In genomic region chr10:13684252-13684791, GRCh38 we compare ENCODE assay signal across 9 cellular contexts.
DNase-seq lines count a peak whose midpoint lies in the region; ATAC-seq and TF ChIP-seq lines count a peak whose summit lies in the region.
"Had no signal": no experiment of that assay in that cellular context is flagged by ENCODE, and none has a peak within 500 bp of the region (broad histone marks: within the 10 kb centered on the region; RNA-seq: fewer than 3 reads in every experiment).

No MANE protein-coding gene starts in this region.

- H3K4me1 Mint-ChIP-seq in GM23338, result peaks cover 8% of the 10 kb centered on the region

- H3K36me3 ChIP-seq in GM23338 (ENCODE audit: insufficient read depth) (no peaks in the 10 kb centered on the region), brain microvascular endothelial cell (replicated peaks) (peaks cover 75% of the 10 kb centered on the region), skeletal muscle tissue (ENCODE audit: control insufficient read depth in 3 of 3, insufficient read depth in 3 of 3, low read length in 3 of 3) (no peaks in the 10 kb centered on the region)

- H3K4me3 Mint-ChIP-seq in GM23338, result no peak overlapping the region

- H3K4me1 ChIP-seq in GM23338 (ENCODE audit: insufficient read depth) (no peaks in the 10 kb centered on the region; the same call in 1 of the 2 replicates), skeletal muscle tissue (ENCODE audit: control insufficient read depth in 3 of 3, insufficient read depth in 3 of 3, low read length in 3 of 3) (peaks cover 30 to 38% (median 32%) of the 10 kb centered on the region in 3 donors)

- no peaks in the 10 kb centered on the region for H3K79me2 ChIP-seq in GM23338 (replicated peaks; ENCODE audit: insufficient read depth)

- in situ Hi-C loops in brain microvascular endothelial cell (cut with HindIII; ENCODE audit: low pct_ligation_motif_present, low sequenced_read_pairs), result no loop called here
- in situ Hi-C loops in ACHN (cut with HindIII; ENCODE audit: low pct_ligation_motif_present, low pct_unique_long_range_greater_than_20kb, low sequenced_read_pairs), result no loop called here

- H2AFZ ChIP-seq in GM23338, result no peak overlapping the region

- H4K20me1 ChIP-seq in GM23338 (replicated peaks; ENCODE audit: insufficient read depth), result 0 out of 2 replicates have a peak, but pooled peaks cover 2% of the 10 kb centered on the region

- TF ChIP-seq CTCF in GM23338 (conservative IDR thresholded peaks at IDR 0.05; ENCODE audit: low read depth in 2 of 2) (no peak), brain microvascular endothelial cell (IDR thresholded peaks at IDR 0.05; ENCODE audit: low read depth, low read length, missing control alignments) (no peak)

- ATAC-seq in GM23338 (no peak), HG02884 (IDR thresholded peaks at IDR 0.05; ENCODE audit: unreplicated experiment) (no peak)

- H3K36me3 Mint-ChIP-seq in GM23338 (ENCODE audit: low read depth), result peaks cover 22% of the 10 kb centered on the region

- H3K27ac Mint-ChIP-seq in GM23338, result peak overlapping the region; percentile 80

- H3K4me2 ChIP-seq in GM23338, result no peak overlapping the region

- H3F3A ChIP-seq in GM23338 (replicated peaks; ENCODE audit: low read depth), result no peaks in the 10 kb centered on the region

- no peak overlapping the region for H3K27ac ChIP-seq in GM23338 (ENCODE audit: low read depth)
- peak overlapping the region; percentile 75 for H3K27ac ChIP-seq in brain microvascular endothelial cell
- peak overlapping the region; percentile 69 for H3K27ac ChIP-seq in skeletal muscle tissue (ENCODE audit: low read depth, low read length)

- no peaks in the 10 kb centered on the region for H3K9me2 ChIP-seq in GM23338 (ENCODE audit: insufficient read depth)

- no peaks in the 10 kb centered on the region for H3K9me3 ChIP-seq in skeletal muscle tissue (ENCODE audit: control insufficient read depth in 3 of 3, low read length in 3 of 3)

- DNase-seq in GM23338 (ENCODE audit: low spot score) (no peak), brain microvascular endothelial cell (peak; percentile 81), iris pigment epithelial cell (ENCODE audit: low read depth) (peak; percentile 82), ACHN (no peak), DMS53 (lab: John Stamatoyannopoulos, UW) (no peak), SHP77 treated with DMSO at 0.1 percent for 48 hours (lab: John Stamatoyannopoulos, UW) (no peak)
- DNase-seq: NCI-H345 had no signal

- H3K9me3 Mint-ChIP-seq in GM23338, result no peaks in the 10 kb centered on the region

- H3K9ac ChIP-seq in skeletal muscle tissue (ENCODE audit: low read depth in 1 of 3, low read length in 3 of 3), result peak overlapping the region; percentile 32 to 69 (median 43)

- H3K4me3 ChIP-seq in GM23338 (no peak overlapping the region), brain microvascular endothelial cell (ENCODE audit: low read depth, low read length) (no peak overlapping the region), skeletal muscle tissue (ENCODE audit: low read length in 3 of 3) (peak overlapping the region; percentile 45 to 60 (median 52))

- no peaks in the 10 kb centered on the region for H3K27me3 ChIP-seq in GM23338 (ENCODE audit: insufficient read depth)
- no peaks in the 10 kb centered on the region for H3K27me3 ChIP-seq in brain microvascular endothelial cell (replicated peaks)
- H3K27me3 ChIP-seq in skeletal muscle tissue (ENCODE audit: control insufficient read depth in 3 of 3, insufficient read depth in 3 of 3, low read length in 3 of 3), result no peaks in the 10 kb centered on the region

- peaks cover 3% of the 10 kb centered on the region for H3K27me3 Mint-ChIP-seq in GM23338 (ENCODE audit: insufficient read depth, low read depth, poor library complexity)

TF ChIP-seq in GM23338, 12 proteins besides CTCF, POLR2A, EP300 and RAD21 (continues in another document):
- TF ChIP-seq EZH2 (IDR thresholded peaks at IDR 0.05; ENCODE audit: low read depth, unreplicated experiment) (no peak), CREB1 (CRISPR knock-in tag; IDR thresholded peaks at IDR 0.05; ENCODE audit: low read depth) (no peak), JUNB (IDR thresholded peaks at IDR 0.05; ENCODE audit: unreplicated experiment) (no peak), STAT1 (IDR thresholded peaks at IDR 0.05; ENCODE audit: unreplicated experiment) (no peak), NANOG (IDR thresholded peaks at IDR 0.05; ENCODE audit: borderline replicate concordance) (no peak), ZNF114 (CRISPR knock-in tag; IDR thresholded peaks at IDR 0.05) (no peak), ZNF331 (CRISPR knock-in tag; IDR thresholded peaks at IDR 0.05; ENCODE audit: low read depth) (no peak), POLR2AphosphoS5 (IDR thresholded peaks at IDR 0.05; ENCODE audit: low read depth) (no peak), EZH2phosphoT487 (IDR thresholded peaks at IDR 0.05; ENCODE audit: unreplicated experiment) (no peak)
- TF ChIP-seq, protein P1, sequence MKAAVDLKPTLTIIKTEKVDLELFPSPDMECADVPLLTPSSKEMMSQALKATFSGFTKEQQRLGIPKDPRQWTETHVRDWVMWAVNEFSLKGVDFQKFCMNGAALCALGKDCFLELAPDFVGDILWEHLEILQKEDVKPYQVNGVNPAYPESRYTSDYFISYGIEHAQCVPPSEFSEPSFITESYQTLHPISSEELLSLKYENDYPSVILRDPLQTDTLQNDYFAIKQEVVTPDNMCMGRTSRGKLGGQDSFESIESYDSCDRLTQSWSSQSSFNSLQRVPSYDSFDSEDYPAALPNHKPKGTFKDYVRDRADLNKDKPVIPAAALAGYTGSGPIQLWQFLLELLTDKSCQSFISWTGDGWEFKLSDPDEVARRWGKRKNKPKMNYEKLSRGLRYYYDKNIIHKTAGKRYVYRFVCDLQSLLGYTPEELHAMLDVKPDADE (IDR thresholded peaks at IDR 0.05), result no peak
- TF ChIP-seq, protein P2, sequence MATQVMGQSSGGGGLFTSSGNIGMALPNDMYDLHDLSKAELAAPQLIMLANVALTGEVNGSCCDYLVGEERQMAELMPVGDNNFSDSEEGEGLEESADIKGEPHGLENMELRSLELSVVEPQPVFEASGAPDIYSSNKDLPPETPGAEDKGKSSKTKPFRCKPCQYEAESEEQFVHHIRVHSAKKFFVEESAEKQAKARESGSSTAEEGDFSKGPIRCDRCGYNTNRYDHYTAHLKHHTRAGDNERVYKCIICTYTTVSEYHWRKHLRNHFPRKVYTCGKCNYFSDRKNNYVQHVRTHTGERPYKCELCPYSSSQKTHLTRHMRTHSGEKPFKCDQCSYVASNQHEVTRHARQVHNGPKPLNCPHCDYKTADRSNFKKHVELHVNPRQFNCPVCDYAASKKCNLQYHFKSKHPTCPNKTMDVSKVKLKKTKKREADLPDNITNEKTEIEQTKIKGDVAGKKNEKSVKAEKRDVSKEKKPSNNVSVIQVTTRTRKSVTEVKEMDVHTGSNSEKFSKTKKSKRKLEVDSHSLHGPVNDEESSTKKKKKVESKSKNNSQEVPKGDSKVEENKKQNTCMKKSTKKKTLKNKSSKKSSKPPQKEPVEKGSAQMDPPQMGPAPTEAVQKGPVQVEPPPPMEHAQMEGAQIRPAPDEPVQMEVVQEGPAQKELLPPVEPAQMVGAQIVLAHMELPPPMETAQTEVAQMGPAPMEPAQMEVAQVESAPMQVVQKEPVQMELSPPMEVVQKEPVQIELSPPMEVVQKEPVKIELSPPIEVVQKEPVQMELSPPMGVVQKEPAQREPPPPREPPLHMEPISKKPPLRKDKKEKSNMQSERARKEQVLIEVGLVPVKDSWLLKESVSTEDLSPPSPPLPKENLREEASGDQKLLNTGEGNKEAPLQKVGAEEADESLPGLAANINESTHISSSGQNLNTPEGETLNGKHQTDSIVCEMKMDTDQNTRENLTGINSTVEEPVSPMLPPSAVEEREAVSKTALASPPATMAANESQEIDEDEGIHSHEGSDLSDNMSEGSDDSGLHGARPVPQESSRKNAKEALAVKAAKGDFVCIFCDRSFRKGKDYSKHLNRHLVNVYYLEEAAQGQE (IDR thresholded peaks at IDR 0.05; ENCODE audit: unreplicated experiment), result no peak

Comparison
In these comparisons a context has a peak if more than half of its experiments do, and no peak if none do; other contexts are left out.
1. DNase-seq: peak in brain microvascular endothelial cell (single experiment) and iris pigment epithelial cell (single experiment); none in GM23338 (single experiment), ACHN (single experiment), DMS53 (single experiment) and SHP77 treated with DMSO at 0.1 percent for 48 hours (single experiment).
2. H3K4me3 ChIP-seq: peak in skeletal muscle tissue (3 of 3); none in GM23338 (single experiment) and brain microvascular endothelial cell (single experiment).